8 cellular contexts compared by ENCODE assay signal in the genomic region with DNA sequence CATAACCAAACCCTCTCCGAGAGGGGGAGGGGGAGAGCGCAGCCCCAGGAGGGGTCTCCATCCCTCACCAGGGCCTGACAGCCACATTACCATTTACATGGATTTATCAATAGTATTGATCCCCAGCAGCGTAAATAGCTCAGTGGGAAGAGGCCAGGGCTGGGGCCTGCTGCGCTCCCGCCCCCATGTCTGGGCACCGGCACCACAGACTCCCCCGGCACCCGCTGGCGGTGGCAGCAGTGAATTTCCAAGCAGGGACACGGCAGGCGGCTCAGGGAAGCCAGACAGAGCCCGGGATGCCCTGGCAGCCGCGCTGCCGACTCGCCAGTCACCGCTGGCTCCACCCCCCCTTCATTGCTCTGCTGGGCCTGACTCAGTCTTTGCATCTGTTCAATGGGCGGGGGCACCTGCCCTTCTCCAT. TPM values are rescaled to one million over a fixed set of nuclear protein-coding genes. Genes with fewer than 3 reads are reported as not detected.
A peak's percentile ranks its signal among the peaks of the same experiment; 100 is the strongest.
DNase-seq lines count a peak whose midpoint lies in the region; ATAC-seq and TF ChIP-seq lines count a peak whose summit lies in the region.

No MANE protein-coding gene starts in this region.

- WGBS in heart left ventricle, 4 donors, result 62 to 67% (median 64%) methylated on average over 10 to 18 of the region's 18 CpGs
- 42 to 63% methylated on average over 3 to 18 of the region's 18 CpGs for WGBS in upper lobe of left lung, 2 donors

- no peaks in the 10 kb centered on the region for H3K27me3 ChIP-seq in heart left ventricle
- no peaks in the 10 kb centered on the region for H3K27me3 ChIP-seq in left lung
- no peaks in the 10 kb centered on the region for H3K27me3 ChIP-seq in upper lobe of left lung

- ATAC-seq in heart left ventricle (no peak), Right ventricle myocardium inferior (no peak), left lung (no peak), upper lobe of left lung (ENCODE audit: low FRiP score in 2 of 2) (no peak), GM19328 (IDR thresholded peaks at IDR 0.05; ENCODE audit: unreplicated experiment) (no peak), GM21423 (IDR thresholded peaks at IDR 0.05; ENCODE audit: unreplicated experiment) (no peak)

- TF ChIP-seq POLR2A in heart left ventricle (IDR thresholded peaks at IDR 0.05), result no peak
- TF ChIP-seq POLR2A in upper lobe of left lung (IDR thresholded peaks at IDR 0.05), result no peak

- DNase-seq in heart left ventricle, result no peak
- DNase-seq in Right ventricle myocardium inferior (ENCODE audit: missing footprints), result no peak
- DNase-seq in amygdala (lab: John Stamatoyannopoulos, UW), result peak in 40 of 56 donors; percentile 21 to 77 (median 44)
- no peak for DNase-seq in left lung
- peak in 1 of 2 donors; percentile 82 for DNase-seq in upper lobe of left lung
- no peak for DNase-seq in DMS153 (lab: John Stamatoyannopoulos, UW)

- intact Hi-C loops in heart left ventricle (cut with DNase I), result loop anchor here (5.0 to 10.0 kb wide), 12 partner anchors 48 to 530 kb away; no protein-coding TSS in a partner anchor
- intact Hi-C loops in Right ventricle myocardium inferior (cut with DNase I), result loop anchor here (5.0 kb wide), 4 partner anchors 108 to 183 kb away; no protein-coding TSS in a partner anchor
- intact Hi-C loops in left lung (cut with DNase I), result loop anchor here in 1 of 2 donors (5.0 kb wide), 1 partner anchor 202 kb away; no protein-coding TSS in a partner anchor

- TF ChIP-seq EP300 in upper lobe of left lung (IDR thresholded peaks at IDR 0.05), result no peak

- peak overlapping the region in 9 of 12 donors; percentile 11 to 99 (median 91) for H3K4me3 ChIP-seq in heart left ventricle
- peak overlapping the region; percentile 76 to 94 for H3K4me3 ChIP-seq in left lung
- peak overlapping the region in 3 of 4 donors; percentile 72 to 97 (median 90) for H3K4me3 ChIP-seq in upper lobe of left lung

- TF ChIP-seq CTCF in heart left ventricle (IDR thresholded peaks at IDR 0.05), result no peak
- no peak for TF ChIP-seq CTCF in left lung (IDR thresholded peaks at IDR 0.05)
- TF ChIP-seq CTCF in upper lobe of left lung (IDR thresholded peaks at IDR 0.05), result no peak

- peak overlapping the region in 4 of 12 donors; percentile 11 to 99 (median 58) for H3K27ac ChIP-seq in heart left ventricle
- no peak overlapping the region for H3K27ac ChIP-seq in left lung
- peak overlapping the region; percentile 48 to 99 (median 96) for H3K27ac ChIP-seq in upper lobe of left lung

- H3K4me1 ChIP-seq in heart left ventricle, result peaks cover 0 to 79% (median 57%) of the 10 kb centered on the region in 12 donors
- H3K4me1 ChIP-seq in left lung, result peaks cover 44 to 83% of the 10 kb centered on the region in 2 donors
- peaks cover 65 to 76% (median 71%) of the 10 kb centered on the region in 4 donors for H3K4me1 ChIP-seq in upper lobe of left lung

- no peaks in the 10 kb centered on the region for H3K9me3 ChIP-seq in heart left ventricle
- no peaks in the 10 kb centered on the region for H3K9me3 ChIP-seq in left lung
- no peaks in the 10 kb centered on the region for H3K9me3 ChIP-seq in upper lobe of left lung

- H3K36me3 ChIP-seq in heart left ventricle (peaks cover 0 to 2% (median 0%) of the 10 kb centered on the region in 9 donors), left lung (no peaks in the 10 kb centered on the region), upper lobe of left lung (no peaks in the 10 kb centered on the region)

RNA-seq across cellular contexts. Expression of a gene that starts 2.3 kb away (rescaled TPM):
- total RNA-seq in heart left ventricle (100 to 1,000 TPM in 8 of 9 donors, 10 to 100 TPM in 1; 66.9 to 184 (median 132) TPM), Right ventricle myocardium inferior (134 TPM), left lung (100 to 1,000 TPM; 289 to 331 TPM), upper lobe of left lung (100 to 1,000 TPM; 188 to 603 (median 373) TPM)
- polyA plus RNA-seq in heart left ventricle, result 10 to 100 TPM; 62.1 to 67.0 TPM

Comparison
In these comparisons a context has a peak if more than half of its experiments do, and no peak if none do; other contexts are left out.
1. DNase-seq: peak in amygdala (40 of 56); none in heart left ventricle (0 of 5), Right ventricle myocardium inferior (single experiment), left lung (0 of 2) and DMS153 (single experiment).
2. H3K27ac ChIP-seq: peak in upper lobe of left lung (4 of 4); none in left lung (0 of 2).
3. Peak in every context shown above with its lines, with median percentiles within 50 percentile points of each other: H3K4me3 ChIP-seq.